8 cellular contexts compared by ENCODE assay signal in genomic region chr16:21263640-21264211, GRCh38.
DNase-seq lines count a peak whose midpoint lies in the region; ATAC-seq lines count a peak whose summit lies in the region.

No MANE protein-coding gene starts in this region.

- DNase-seq in DMS53 treated with DMSO at 0.1 percent for 48 hours (lab: John Stamatoyannopoulos, UW; ENCODE audit: unreplicated experiment): peak; percentile 88
- DNase-seq in NCI-H2029 treated with DMSO at 0.1 percent for 48 hours (lab: John Stamatoyannopoulos, UW): peak; percentile 58
- peak; percentile 19 for DNase-seq in iris pigment epithelial cell (ENCODE audit: low read depth)
- DNase-seq in NCI-H128 (lab: John Stamatoyannopoulos, UW; ENCODE audit: unreplicated experiment): no peak
- no peak for DNase-seq in stimulated activated CD4-positive, alpha-beta T cell treated with anti-CD3 and anti-CD28 coated beads, Interleukin-4, amount 100 ng/mL, for 4 hours
- no peak for DNase-seq in NOMO-1 (lab: John Stamatoyannopoulos, UW; ENCODE audit: unreplicated experiment in 2 of 2)

- ATAC-seq in GM21447 (IDR thresholded peaks at IDR 0.05; ENCODE audit: unreplicated experiment) (peak; percentile 92), GM18868 (IDR thresholded peaks at IDR 0.05; ENCODE audit: unreplicated experiment) (no peak)

Comparison
In these comparisons a context has a peak if more than half of its experiments do, and no peak if none do; other contexts are left out.
1. DNase-seq: peak in DMS53 treated with DMSO at 0.1 percent for 48 hours (single experiment), NCI-H2029 treated with DMSO at 0.1 percent for 48 hours (single experiment) and iris pigment epithelial cell (single experiment); none in NCI-H128 (single experiment), stimulated activated CD4-positive, alpha-beta T cell treated with anti-CD3 and anti-CD28 coated beads, Interleukin-4, amount 100 ng/mL, for 4 hours (0 of 2) and NOMO-1 (0 of 2).